In the genomic region with DNA sequence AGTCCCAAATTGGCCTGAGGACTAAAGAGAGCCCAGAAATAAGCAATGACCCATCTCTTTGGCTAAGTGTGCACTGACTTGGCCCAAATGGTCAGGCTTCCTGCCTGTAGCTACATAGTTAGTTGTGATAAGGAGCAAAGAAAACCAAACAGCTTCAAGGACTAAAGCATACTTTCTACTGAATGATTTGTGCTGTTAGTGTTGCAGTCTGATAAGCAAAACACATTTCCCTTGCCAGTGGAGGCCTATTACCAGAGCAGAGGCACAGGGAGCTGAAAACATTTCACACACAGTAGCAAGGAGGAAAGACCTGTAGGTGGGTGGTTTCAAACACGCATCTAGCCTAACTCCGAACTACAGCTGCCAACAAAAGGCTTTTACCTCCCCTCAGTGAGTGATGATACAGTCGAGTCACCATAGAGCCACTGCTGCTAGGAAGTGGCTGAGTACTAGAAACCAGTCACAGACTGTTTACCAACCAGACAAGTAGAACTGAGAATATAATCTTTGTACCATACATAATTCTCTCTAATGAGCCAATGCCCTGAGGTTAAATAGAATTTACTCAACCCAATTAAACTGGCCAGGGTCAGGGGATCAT, we compare ENCODE assay signal across 9 cellular contexts.
DNase-seq lines count a peak whose midpoint lies in the region; ATAC-seq and TF ChIP-seq lines count a peak whose summit lies in the region.
"Had no signal": no experiment of that assay in that cellular context is flagged by ENCODE, and none has a peak within 500 bp of the region (broad histone marks: within the 10 kb centered on the region; RNA-seq: fewer than 3 reads in every experiment).

No MANE protein-coding gene starts in this region.

- no peaks in the 10 kb centered on the region for H3K27me3 ChIP-seq in body of pancreas
- no peaks in the 10 kb centered on the region for H3K27me3 ChIP-seq in suprapubic skin

- TF ChIP-seq CTCF in body of pancreas (IDR thresholded peaks at IDR 0.05): no peak
- no peak for TF ChIP-seq CTCF in suprapubic skin (IDR thresholded peaks at IDR 0.05)

- intact Hi-C loops in body of pancreas (cut with DNase I): no loop called here

- DNase-seq in body of pancreas (peak; percentile 33 to 58 (median 54)), kidney tubule cell (ENCODE audit: low spot score) (peak; percentile 49), suprapubic skin (ENCODE audit: low spot score in 2 of 2) (no peak), SIG-M5 treated with dmso at 0.1 percent for 504 hours (lab: John Stamatoyannopoulos, UW; ENCODE audit: unreplicated experiment) (no peak), activated gamma-delta T cell (lab: John Stamatoyannopoulos, UW) (no peak)
- no peak for DNase-seq in stimulated activated CD4-positive, alpha-beta T cell treated with anti-CD3 and anti-CD28 coated beads, Interleukin-2, amount 100 ng/mL, for 48 hours
- DNase-seq: NCI-H187 treated with DMSO at 0.1 percent for 48 hours had no signal

- WGBS in body of pancreas, 2 donors: 22 to 50% methylated on average over 2 to 3 of the region's 3 CpGs
- WGBS in suprapubic skin: 42% methylated on average over 3 of the region's 3 CpGs

- H3K9me3 ChIP-seq in body of pancreas: no peaks in the 10 kb centered on the region
- no peaks in the 10 kb centered on the region for H3K9me3 ChIP-seq in suprapubic skin

- H3K4me3 ChIP-seq in body of pancreas (no peak overlapping the region), suprapubic skin (no peak overlapping the region)

- peaks cover 30% of the 10 kb centered on the region for H3K4me1 ChIP-seq in body of pancreas
- peaks cover 23% of the 10 kb centered on the region for H3K4me1 ChIP-seq in suprapubic skin

- H3K36me3 ChIP-seq in body of pancreas (replicated peaks in 1 of 2; ENCODE audit: insufficient read depth in 1 of 2, low read depth in 2 of 2) (no peaks in the 10 kb centered on the region), suprapubic skin (no peaks in the 10 kb centered on the region)

- H3K27ac ChIP-seq in body of pancreas (peak overlapping the region; percentile 67 to 77 (median 72)), suprapubic skin (peak overlapping the region; percentile 39)

- peak in 1 of 3 donors; percentile 19 for TF ChIP-seq POLR2A in body of pancreas (IDR thresholded peaks at IDR 0.05)
- TF ChIP-seq POLR2A in suprapubic skin (IDR thresholded peaks at IDR 0.05): no peak

- ATAC-seq in HG02571 (IDR thresholded peaks at IDR 0.05; ENCODE audit: unreplicated experiment) (peak; percentile 55), body of pancreas (peak; percentile 86), HG02840 (IDR thresholded peaks at IDR 0.05; ENCODE audit: low FRiP score, unreplicated experiment) (no peak)

- TF ChIP-seq EP300 in suprapubic skin (IDR thresholded peaks at IDR 0.05): no peak

Comparison
In these comparisons a context has a peak if more than half of its experiments do, and no peak if none do; other contexts are left out.
1. DNase-seq: peak in body of pancreas (4 of 4) and kidney tubule cell (single experiment); none in suprapubic skin (0 of 2), SIG-M5 treated with dmso at 0.1 percent for 504 hours (single experiment), activated gamma-delta T cell (single experiment) and stimulated activated CD4-positive, alpha-beta T cell treated with anti-CD3 and anti-CD28 coated beads, Interleukin-2, amount 100 ng/mL, for 48 hours (0 of 2).